ENCODE assay signal across 2 cellular contexts in the genomic region with DNA sequence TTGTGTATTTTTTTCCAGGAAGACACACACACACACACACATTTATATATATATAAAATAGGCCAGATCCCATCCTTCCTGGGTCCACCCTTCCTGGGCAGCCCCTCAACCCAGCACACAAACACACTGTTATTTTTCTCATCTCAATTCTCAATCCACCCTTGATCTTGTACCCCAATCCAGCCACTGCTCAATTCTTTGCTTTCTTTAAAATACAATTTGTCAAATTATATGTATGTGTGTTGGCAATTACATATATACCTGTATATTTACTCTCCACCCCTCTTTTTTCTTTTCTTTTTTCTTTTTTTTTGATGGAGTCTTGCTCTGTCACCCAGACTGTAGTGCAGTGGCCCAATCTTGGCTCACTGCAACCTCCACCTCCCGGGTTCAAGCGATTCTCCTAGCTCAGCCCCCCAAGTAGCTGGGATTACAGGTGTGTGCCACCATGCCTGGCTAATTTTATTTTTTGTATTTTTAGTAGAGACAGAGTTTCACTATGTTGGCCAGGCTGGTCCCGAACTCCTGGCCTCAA.
TF ChIP-seq lines count a peak whose summit lies in the region.

No MANE protein-coding gene starts in this region.

TF ChIP-seq in HCT116, 20 proteins besides CTCF, POLR2A, EP300 and RAD21 (continued from another document):
- TF ChIP-seq EGR1 (IDR thresholded peaks at IDR 0.05; ENCODE audit: low read depth), result no peak
- TF ChIP-seq ELF1 (IDR thresholded peaks at IDR 0.05; ENCODE audit: borderline replicate concordance, low read depth), result no peak
- no peak for TF ChIP-seq TCF7L2 (IDR thresholded peaks at IDR 0.05; ENCODE audit: borderline replicate concordance, extremely low read depth, insufficient read depth, insufficient read length)
- no peak for TF ChIP-seq SRF (IDR thresholded peaks at IDR 0.05; ENCODE audit: low read depth)
- TF ChIP-seq ZFX (IDR thresholded peaks at IDR 0.05), result no peak

TF ChIP-seq in HEK293T, 16 proteins besides CTCF, POLR2A, EP300 and RAD21 (continued from another document):
- TF ChIP-seq, protein P1, sequence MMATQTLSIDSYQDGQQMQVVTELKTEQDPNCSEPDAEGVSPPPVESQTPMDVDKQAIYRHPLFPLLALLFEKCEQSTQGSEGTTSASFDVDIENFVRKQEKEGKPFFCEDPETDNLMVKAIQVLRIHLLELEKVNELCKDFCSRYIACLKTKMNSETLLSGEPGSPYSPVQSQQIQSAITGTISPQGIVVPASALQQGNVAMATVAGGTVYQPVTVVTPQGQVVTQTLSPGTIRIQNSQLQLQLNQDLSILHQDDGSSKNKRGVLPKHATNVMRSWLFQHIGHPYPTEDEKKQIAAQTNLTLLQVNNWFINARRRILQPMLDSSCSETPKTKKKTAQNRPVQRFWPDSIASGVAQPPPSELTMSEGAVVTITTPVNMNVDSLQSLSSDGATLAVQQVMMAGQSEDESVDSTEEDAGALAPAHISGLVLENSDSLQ (IDR thresholded peaks at IDR 0.05), result no peak
- TF ChIP-seq CTBP1 (IDR thresholded peaks at IDR 0.05; ENCODE audit: borderline replicate concordance) (no peak), NFRKB (IDR thresholded peaks at IDR 0.05) (no peak), ELF4 (IDR thresholded peaks at IDR 0.05) (no peak), BHLHE40 (IDR thresholded peaks at IDR 0.05; ENCODE audit: borderline replicate concordance) (no peak), HDGF (IDR thresholded peaks at IDR 0.05; ENCODE audit: borderline replicate concordance) (no peak), FOXM1 (IDR thresholded peaks at IDR 0.05; ENCODE audit: borderline replicate concordance) (no peak)
